15 cellular contexts compared by ENCODE assay signal in genomic region chr13:72199640-72200039, GRCh38.
A peak's percentile ranks its signal among the peaks of the same experiment; 100 is the strongest.
DNase-seq lines count a peak whose midpoint lies in the region; ATAC-seq and TF ChIP-seq lines count a peak whose summit lies in the region.
"Had no signal": no experiment of that assay in that cellular context is flagged by ENCODE, and none has a peak within 500 bp of the region (broad histone marks: within the 10 kb centered on the region; RNA-seq: fewer than 3 reads in every experiment).

No MANE protein-coding gene starts in this region.

- peaks cover 19% of the 10 kb centered on the region for H3K4me1 Mint-ChIP-seq in WTC11
- H3K4me1 Mint-ChIP-seq: B cell had no signal

- H3K9me3 Mint-ChIP-seq in WTC11, result no peaks in the 10 kb centered on the region
- H3K9me3 Mint-ChIP-seq: GM23338 had no signal

- no peaks in the 10 kb centered on the region for H3K27me3 ChIP-seq in parathyroid adenoma (ENCODE audit: control insufficient read depth, insufficient read depth, low read length)

- no peaks in the 10 kb centered on the region for H3K36me3 ChIP-seq in parathyroid adenoma (ENCODE audit: control insufficient read depth, insufficient read depth, low read length)

- no peak overlapping the region for H3K9ac ChIP-seq in parathyroid adenoma

- POLR2A ChIA-PET in WTC11 (lab: Charles Lee), result no interaction called here

- H2AFZ ChIP-seq in parathyroid adenoma, result no peak overlapping the region
- H2AFZ ChIP-seq: GM23338 had no signal

- H3K79me2 ChIP-seq in parathyroid adenoma, result no peaks in the 10 kb centered on the region

- H3K4me2 ChIP-seq in parathyroid adenoma (ENCODE audit: low read length), result no peak overlapping the region
- H3K4me2 ChIP-seq: GM23338 had no signal

- H3K27ac ChIP-seq in parathyroid adenoma, result peak overlapping the region; percentile 36

- H3K4me3 Mint-ChIP-seq in WTC11, result no peak overlapping the region
- H3K4me3 Mint-ChIP-seq: B cell; CD4-positive, alpha-beta T cell; GM23338 had no signal

- H3K4me3 ChIP-seq in parathyroid adenoma (ENCODE audit: low read depth, low read length), result no peak overlapping the region
- H3K4me3 ChIP-seq: GM23338 had no signal

- no peaks in the 10 kb centered on the region for H3K36me3 Mint-ChIP-seq in WTC11

- peak; percentile 10 for DNase-seq in NCI-H748 (lab: John Stamatoyannopoulos, UW; ENCODE audit: unreplicated experiment)
- DNase-seq in NCI-H748 treated with DMSO at 0.1 percent for 48 hours (lab: John Stamatoyannopoulos, UW), result no peak
- peak; percentile 47 for DNase-seq in NCI-H69 (lab: John Stamatoyannopoulos, UW)
- no peak for DNase-seq in WTC11 (ENCODE audit: low spot score)
- DNase-seq in NCI-H2171 (lab: John Stamatoyannopoulos, UW), result no peak
- DNase-seq: C1 segment of cervical spinal cord; CD4-positive, alpha-beta T cell; DMS79; H7 had no signal

- no peak overlapping the region for H3K27ac Mint-ChIP-seq in WTC11
- H3K27ac Mint-ChIP-seq: B cell; CD4-positive, alpha-beta T cell; GM23338 had no signal

- H3K27me3 Mint-ChIP-seq in WTC11 (ENCODE audit: low read depth), result no peaks in the 10 kb centered on the region
- H3K27me3 Mint-ChIP-seq: B cell; CD4-positive, alpha-beta T cell had no signal

- ATAC-seq in WTC11 (peak; percentile 32; the same call in 1 of the 2 replicates), GM18511 (IDR thresholded peaks at IDR 0.05; ENCODE audit: unreplicated experiment) (no peak), GM18873 (IDR thresholded peaks at IDR 0.05; ENCODE audit: low FRiP score, unreplicated experiment) (no peak)
- ATAC-seq: GM23338, HepG2 had no signal

- no peaks in the 10 kb centered on the region for H3K9me3 ChIP-seq in parathyroid adenoma (ENCODE audit: control insufficient read depth, low read length)

- TF ChIP-seq CTCF in WTC11 (IDR thresholded peaks at IDR 0.05) (no peak), parathyroid adenoma (IDR thresholded peaks at IDR 0.05) (no peak)

- H3K4me1 ChIP-seq in parathyroid adenoma, result peaks cover 10% of the 10 kb centered on the region

- CTCF ChIA-PET in WTC11 (lab: Charles Lee), result no interaction called here

TF ChIP-seq in WTC11, 78 proteins besides CTCF, POLR2A, EP300 and RAD21:
- TF ChIP-seq ATF3 (CRISPR knock-in tag; conservative IDR thresholded peaks at IDR 0.05) (no peak), ZNF232 (CRISPR knock-in tag; IDR thresholded peaks at IDR 0.05) (no peak), CREM (CRISPR knock-in tag; IDR thresholded peaks at IDR 0.05) (no peak), EMX1 (CRISPR knock-in tag; IDR thresholded peaks at IDR 0.05) (no peak), IRF1 (CRISPR knock-in tag; IDR thresholded peaks at IDR 0.05) (no peak), NR3C1 (CRISPR knock-in tag; conservative IDR thresholded peaks at IDR 0.05; ENCODE audit: low read depth) (no peak), E2F5 (CRISPR knock-in tag; IDR thresholded peaks at IDR 0.05) (no peak), ZBTB43 (CRISPR knock-in tag; IDR thresholded peaks at IDR 0.05) (no peak), HMGA2 (CRISPR knock-in tag; IDR thresholded peaks at IDR 0.05) (no peak), ZMAT4 (CRISPR knock-in tag; IDR thresholded peaks at IDR 0.05) (no peak), AFF4 (CRISPR knock-in tag; IDR thresholded peaks at IDR 0.05; ENCODE audit: borderline replicate concordance) (no peak), ATF1 (CRISPR knock-in tag; IDR thresholded peaks at IDR 0.05) (no peak), ZNF317 (CRISPR knock-in tag; IDR thresholded peaks at IDR 0.05; ENCODE audit: borderline replicate concordance, low read depth) (no peak), ATF2 (CRISPR knock-in tag; IDR thresholded peaks at IDR 0.05; ENCODE audit: borderline replicate concordance, low read depth) (no peak), PREB (CRISPR knock-in tag; IDR thresholded peaks at IDR 0.05; ENCODE audit: borderline replicate concordance) (no peak)

Comparison
In these comparisons a context has a peak if more than half of its experiments do, and no peak if none do; other contexts are left out.
1. DNase-seq: peak in NCI-H748 (single experiment) and NCI-H69 (single experiment); none in NCI-H748 treated with DMSO at 0.1 percent for 48 hours (single experiment), WTC11 (single experiment) and NCI-H2171 (single experiment).